In the genomic region with DNA sequence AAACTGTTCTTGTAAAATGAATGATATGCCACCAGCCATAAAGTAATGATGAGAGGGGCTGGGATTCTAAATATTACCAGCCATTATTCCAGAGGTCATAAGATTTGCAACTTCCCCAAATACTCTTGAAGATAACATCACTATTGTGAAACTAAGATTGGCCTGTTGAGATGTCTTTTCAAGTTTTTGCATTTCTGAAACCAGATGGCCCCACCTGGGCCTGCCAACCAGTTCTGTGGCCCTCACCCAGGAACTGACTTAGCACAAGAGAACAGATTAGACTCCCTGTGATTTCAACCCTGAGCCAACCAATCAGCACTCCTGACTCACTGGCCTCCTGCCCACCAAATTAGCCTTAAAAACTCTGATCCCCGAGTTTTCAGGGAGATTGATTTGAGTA, we compare ENCODE assay signal across 26 cellular contexts. TPM values are rescaled to one million over a fixed set of nuclear protein-coding genes. Genes with fewer than 3 reads are reported as not detected.
DNase-seq lines count a peak whose midpoint lies in the region; ATAC-seq and TF ChIP-seq lines count a peak whose summit lies in the region.
"Had no signal": no experiment of that assay in that cellular context is flagged by ENCODE, and none has a peak within 500 bp of the region (broad histone marks: within the 10 kb centered on the region; RNA-seq: fewer than 3 reads in every experiment).

No MANE protein-coding gene starts in this region.

- POLR2A ChIA-PET in SK-N-SH (lab: Yijun Ruan, JAX) = no interaction called here

- H3K27ac ChIP-seq in SK-N-SH (ENCODE audit: low read depth in 2 of 2, low read length in 1 of 2) (0 out of 4 replicates have a peak overlapping the region, but pooled peaks of 1 of the 2 experiments have one; percentile 30), MM.1S (ENCODE audit: low read length) (peak overlapping the region; percentile 48; the same call in 1 of the 2 replicates), mammary epithelial cell (ENCODE audit: insufficient read depth, low read depth, low read length) (no peak overlapping the region)
- H3K27ac ChIP-seq: RWPE1 had no signal

- TF ChIP-seq EP300 in SK-N-SH (IDR thresholded peaks at IDR 0.05; ENCODE audit: borderline replicate concordance in 1 of 2, low read depth in 1 of 2, low read length in 1 of 2) = no peak

- H3K4me1 Mint-ChIP-seq in type B pancreatic cell (ENCODE audit: unreplicated experiment) = peaks cover 35% of the 10 kb centered on the region

- H3K4me3 ChIP-seq in SK-N-SH (ENCODE audit: low read depth in 2 of 2, low read length in 1 of 2) = no peak overlapping the region
- no peak overlapping the region for H3K4me3 ChIP-seq in MM.1S (ENCODE audit: low read length)
- H3K4me3 ChIP-seq in mammary epithelial cell (replicated peaks in 1 of 3; ENCODE audit: insufficient read depth in 1 of 3, low read depth in 2 of 3, low read length in 3 of 3) = no peak overlapping the region
- H3K4me3 ChIP-seq: GM23338, HAP-1 had no signal

- H3K27me3 ChIP-seq in SK-N-SH (ENCODE audit: insufficient read depth) (no peaks in the 10 kb centered on the region; the same call in 1 of the 2 replicates), MM.1S (replicated peaks; ENCODE audit: insufficient read depth, low read length) (no peaks in the 10 kb centered on the region), mammary epithelial cell (ENCODE audit: insufficient read depth, low read length) (peaks cover 3% of the 10 kb centered on the region)

- H3K9me3 Mint-ChIP-seq in type B pancreatic cell = peaks cover 13% of the 10 kb centered on the region
- H3K9me3 Mint-ChIP-seq: HFFc6 had no signal

- no peak for TF ChIP-seq RAD21 in SK-N-SH (IDR thresholded peaks at IDR 0.05; ENCODE audit: low read length)

- H3K4me3 Mint-ChIP-seq in type B pancreatic cell = peak overlapping the region; percentile 43
- H3K4me3 Mint-ChIP-seq: GM23338, HFFc6, T-helper 17 cell had no signal

- ATAC-seq in SK-N-SH treated with all-trans-retinoic acid at 6 μM for 48 hours = no peak
- ATAC-seq: GM23338, HepG2, T-helper 17 cell had no signal

- H3K79me2 ChIP-seq in SK-N-SH (ENCODE audit: insufficient read depth) (no peaks in the 10 kb centered on the region), MM.1S (ENCODE audit: low read length) (no peaks in the 10 kb centered on the region), mammary epithelial cell (ENCODE audit: insufficient read depth, low read length) (no peaks in the 10 kb centered on the region)

- H3K27me3 Mint-ChIP-seq in type B pancreatic cell = peaks cover 21% of the 10 kb centered on the region

- H3K36me3 Mint-ChIP-seq in type B pancreatic cell = peaks cover 5% of the 10 kb centered on the region

- H2AFZ ChIP-seq in SK-N-SH (ENCODE audit: low read depth) = no peak overlapping the region
- H2AFZ ChIP-seq in MM.1S (ENCODE audit: low read length) = no peak overlapping the region
- H2AFZ ChIP-seq in mammary epithelial cell (ENCODE audit: low read depth, low read length) = no peak overlapping the region
- H2AFZ ChIP-seq: GM23338 had no signal

- CTCF ChIA-PET in SK-N-SH (lab: Yijun Ruan, JAX) = interaction anchor here (1.6 to 8.0 kb wide), 2 partner anchors 38 to 310 kb away, joined by 4 to 73 read pairs; no protein-coding TSS in a partner anchor
- CTCF ChIA-PET in mammary epithelial cell (lab: Charles Lee; ENCODE audit: low non-redundant PET) = interaction anchor here (0.6 kb wide), 2 partner anchors 35 to 157 kb away, joined by 3 to 4 read pairs; no protein-coding TSS in a partner anchor

- intact Hi-C loops in mammary epithelial cell (cut with micrococcal nuclease) = no loop called here

- peak overlapping the region; percentile 82 for H3K27ac Mint-ChIP-seq in type B pancreatic cell
- H3K27ac Mint-ChIP-seq: GM23338, HFFc6, T-helper 17 cell had no signal

- in situ Hi-C loops in mammary epithelial cell (cut with MboI; ENCODE audit: low sequenced_read_pairs in 2 of 2) = no loop called here

- H4K20me1 ChIP-seq in SK-N-SH (ENCODE audit: insufficient read depth) = no peaks in the 10 kb centered on the region
- no peaks in the 10 kb centered on the region for H4K20me1 ChIP-seq in MM.1S (ENCODE audit: insufficient read depth, low read length)
- no peaks in the 10 kb centered on the region for H4K20me1 ChIP-seq in mammary epithelial cell (ENCODE audit: insufficient read depth, low read length)

- H3K9me3 ChIP-seq in SK-N-SH (no peaks in the 10 kb centered on the region), MM.1S (replicated peaks; ENCODE audit: insufficient read depth, low read length) (no peaks in the 10 kb centered on the region), mammary epithelial cell (replicated peaks; ENCODE audit: insufficient read depth, low read length) (no peaks in the 10 kb centered on the region)
- H3K9me3 ChIP-seq: HAP-1 had no signal

- no peak overlapping the region for H3K9ac ChIP-seq in SK-N-SH
- H3K9ac ChIP-seq in MM.1S (ENCODE audit: low read length) = no peak overlapping the region
- H3K9ac ChIP-seq in mammary epithelial cell (ENCODE audit: insufficient read depth, low read length) = no peak overlapping the region

- H3K36me3 ChIP-seq in SK-N-SH (replicated peaks in 1 of 2; ENCODE audit: control insufficient read depth in 1 of 2, insufficient read depth in 2 of 2, low read length in 1 of 2) (no peaks in the 10 kb centered on the region), MM.1S (replicated peaks; ENCODE audit: insufficient read depth, low read length) (no peaks in the 10 kb centered on the region), mammary epithelial cell (ENCODE audit: insufficient read depth, low read length) (no peaks in the 10 kb centered on the region)
- H3K36me3 ChIP-seq: HAP-1 had no signal

- dilution Hi-C loops in mammary epithelial cell (cut with HindIII; ENCODE audit: low sequenced_read_pairs) = no loop called here

- no peaks in the 10 kb centered on the region for H3K9me2 ChIP-seq in SK-N-SH
- no peaks in the 10 kb centered on the region for H3K9me2 ChIP-seq in MM.1S (replicated peaks; ENCODE audit: insufficient read depth, low read length)

- H3K4me2 ChIP-seq in SK-N-SH = no peak overlapping the region
- no peak overlapping the region for H3K4me2 ChIP-seq in MM.1S (ENCODE audit: low read depth, low read length)
- no peak overlapping the region for H3K4me2 ChIP-seq in mammary epithelial cell (ENCODE audit: insufficient read depth, low read depth, low read length)
- H3K4me2 ChIP-seq: GM23338 had no signal

- BruUV-seq in mammary epithelial cell (replicated peaks; lab: Mats Ljungman, UMichigan) = no TSS peak

- 22% methylated on average over 1 of the region's 1 CpG for WGBS in SK-N-SH (ENCODE audit: low lambda C conversion rate)
- 25% methylated on average over 1 of the region's 1 CpG for WGBS in mammary epithelial cell (ENCODE audit: low coverage, missing lambda C conversion rate)

- H3K4me1 ChIP-seq in SK-N-SH (ENCODE audit: control insufficient read depth in 1 of 2, insufficient read depth in 2 of 2, low read depth in 1 of 2, low read length in 1 of 2) (peaks cover 0 to 12% of the 10 kb centered on the region in 2 experiments; a peak in 2 of 4 replicates), MM.1S (ENCODE audit: low read length) (peaks cover 26% of the 10 kb centered on the region), mammary epithelial cell (ENCODE audit: insufficient read depth, low read length) (no peaks in the 10 kb centered on the region)

- DNase-seq in SK-N-SH (no peak), MM.1S (peak; percentile 67), NOMO-1 (lab: John Stamatoyannopoulos, UW; ENCODE audit: unreplicated experiment in 2 of 2) (peak; percentile 41 to 42), type B pancreatic cell (ENCODE audit: extremely low spot score, unreplicated experiment) (no peak), iPS-NIHi7 (ENCODE audit: extremely low spot score) (no peak), mammary epithelial cell (no peak), GM19238 (ENCODE audit: insufficient read length, low spot score) (no peak)
- DNase-seq: Calu3, HFFc6, Karpas-422, NCI-H1048, NCI-H1417, NCI-H1694 treated with DMSO at 0.1 percent for 48 hours, NCI-H2081, NCI-H2171, NCI-H226, NCI-H524, NCI-H748 treated with DMSO at 0.1 percent for 48 hours, SHP77 treated with DMSO at 0.1 percent for 48 hours, T-helper 17 cell, T1000 had no signal

- TF ChIP-seq CTCF in SK-N-SH (IDR thresholded peaks at IDR 0.05) = no peak
- no peak for TF ChIP-seq CTCF in MM.1S (IDR thresholded peaks at IDR 0.05; ENCODE audit: low read length)
- no peak for TF ChIP-seq CTCF in type B pancreatic cell (conservative IDR thresholded peaks at IDR 0.05)
- no peak for TF ChIP-seq CTCF in mammary epithelial cell (conservative IDR thresholded peaks at IDR 0.05 in 1 of 2, IDR thresholded peaks at IDR 0.05 in 1 of 2; ENCODE audit: extremely low read depth in 1 of 2, insufficient read depth in 1 of 2, low read depth in 1 of 2, low read length in 2 of 2)

- H3F3A ChIP-seq in SK-N-SH (replicated peaks; ENCODE audit: insufficient read depth) (no peaks in the 10 kb centered on the region), MM.1S (ENCODE audit: insufficient read depth, low read length) (peaks cover 5% of the 10 kb centered on the region; the same call in 1 of the 2 replicates)

TF ChIP-seq in SK-N-SH treated with all-trans-retinoic acid at 6 μM for 48 hours, 23 proteins besides CTCF, POLR2A, EP300 and RAD21 (continues in another document):
- TF ChIP-seq ARNTL (CRISPR knock-in tag; IDR thresholded peaks at IDR 0.05; ENCODE audit: borderline replicate concordance, low read depth) = no peak
- TF ChIP-seq ZNF8 (CRISPR knock-in tag; IDR thresholded peaks at IDR 0.05) = no peak

TF ChIP-seq in SK-N-SH, 30 proteins besides CTCF, POLR2A, EP300 and RAD21 (continues in another document):
- TF ChIP-seq GABPA (IDR thresholded peaks at IDR 0.05; ENCODE audit: low read depth) (no peak), SMC3 (IDR thresholded peaks at IDR 0.05; ENCODE audit: low read depth, low read length) (no peak), FOSL2 (IDR thresholded peaks at IDR 0.05; ENCODE audit: borderline replicate concordance, low read depth) (no peak), ELF1 (IDR thresholded peaks at IDR 0.05) (no peak)

RNA-seq across cellular contexts. Expression of a gene that starts 41.1 kb away (rescaled TPM):
- polyA plus RNA-seq in SK-N-SH (2012; rRNA removed) = 5.1 and 7.3 TPM in 2 replicates
- 7.1 and 7.2 TPM in 2 replicates for polyA plus RNA-seq in SK-N-SH (2012; cell fraction: cytosol; rRNA removed)
- polyA plus RNA-seq in SK-N-SH (2012; cell fraction: nucleus; rRNA removed) = 6.9 and 7.4 TPM in 2 replicates
- 13.9 and 21.0 TPM in 2 replicates for total RNA-seq in type B pancreatic cell (ENCODE audit: low replicate concordance)
- 1 to 10 TPM; 4.7 to 5.3 TPM for total RNA-seq in mammary epithelial cell
- polyA plus RNA-seq in mammary epithelial cell = 3.9 TPM
- 4.2 TPM for polyA minus RNA-seq in mammary epithelial cell

Comparison
In these comparisons a context has a peak if more than half of its experiments do, and no peak if none do; other contexts are left out.
1. DNase-seq: peak in MM.1S (single experiment) and NOMO-1 (2 of 2); none in SK-N-SH (single experiment), type B pancreatic cell (single experiment), iPS-NIHi7 (single experiment), mammary epithelial cell (single experiment) and GM19238 (single experiment).